In genomic region chr3:114333180-114333922, GRCh38 we compare ENCODE assay signal across 17 cellular contexts. TPM values are rescaled to one million over a fixed set of nuclear protein-coding genes. Genes with fewer than 3 reads are reported as not detected.
DNase-seq lines count a peak whose midpoint lies in the region; ATAC-seq and TF ChIP-seq lines count a peak whose summit lies in the region.
"Had no signal": no experiment of that assay in that cellular context is flagged by ENCODE, and none has a peak within 500 bp of the region (broad histone marks: within the 10 kb centered on the region; RNA-seq: fewer than 3 reads in every experiment).

No MANE protein-coding gene starts in this region.

- H3K36me3 ChIP-seq in CD4-positive, CD25-positive, alpha-beta regulatory T cell (ENCODE audit: control insufficient read depth, insufficient read depth, low read length), result no peaks in the 10 kb centered on the region
- no peaks in the 10 kb centered on the region for H3K36me3 ChIP-seq in HUES48 (ENCODE audit: control insufficient read depth, insufficient read depth, low read length)

- H3K4me3 ChIP-seq in CD4-positive, CD25-positive, alpha-beta regulatory T cell (ENCODE audit: low read depth, low read length), result peak overlapping the region; percentile 56
- H3K4me3 ChIP-seq in HUES48 (ENCODE audit: low read depth, low read length), result peak overlapping the region; percentile 17; the same call in 1 of the 2 replicates
- H3K4me3 ChIP-seq: BLaER1 treated with 17β-estradiol and CSF1 and Interleukin-3, amounts not matched to agents 10 nM and 100 nM had no signal

- ATAC-seq in CD4-positive, CD25-positive, alpha-beta regulatory T cell (ENCODE audit: low read depth in 2 of 2), result no peak
- ATAC-seq in HG03139 (IDR thresholded peaks at IDR 0.05; ENCODE audit: unreplicated experiment), result no peak
- no peak for ATAC-seq in HG03039 (IDR thresholded peaks at IDR 0.05; ENCODE audit: unreplicated experiment)
- no peak for ATAC-seq in HG03097 (IDR thresholded peaks at IDR 0.05; ENCODE audit: low FRiP score, unreplicated experiment)

- H3K4me1 Mint-ChIP-seq in CD4-positive, CD25-positive, alpha-beta regulatory T cell, result peaks cover 60 to 92% (median 76%) of the 10 kb centered on the region in 4 donors
- peaks cover 61% of the 10 kb centered on the region for H3K4me1 Mint-ChIP-seq in activated naive CD8-positive, alpha-beta T cell (ENCODE audit: low read depth)
- H3K4me1 Mint-ChIP-seq in osteocyte (ENCODE audit: unreplicated experiment), result no peaks in the 10 kb centered on the region

- peak overlapping the region; percentile 80 for H3K27ac ChIP-seq in CD4-positive, CD25-positive, alpha-beta regulatory T cell (ENCODE audit: insufficient read depth, low read length, poor library complexity, severe bottlenecking)
- H3K27ac ChIP-seq in HUES48 (ENCODE audit: low read depth, low read length) (peak overlapping the region; percentile 57), layer of hippocampus (ENCODE audit: low read depth, low read length) (peak overlapping the region; percentile 72)
- H3K27ac ChIP-seq: BLaER1 treated with 17β-estradiol and CSF1 and Interleukin-3, amounts not matched to agents 10 nM and 100 nM had no signal

- H3K9me3 ChIP-seq in CD4-positive, CD25-positive, alpha-beta regulatory T cell (ENCODE audit: control insufficient read depth in 2 of 2, low read length in 2 of 2), result no peaks in the 10 kb centered on the region
- H3K9me3 ChIP-seq in HUES48 (ENCODE audit: control insufficient read depth, insufficient read depth, low read length), result no peaks in the 10 kb centered on the region

- no peak for TF ChIP-seq CTCF in osteocyte (IDR thresholded peaks at IDR 0.05)

- peak overlapping the region; percentile 47 to 86 (median 74) for H3K4me3 Mint-ChIP-seq in CD4-positive, CD25-positive, alpha-beta regulatory T cell
- no peak overlapping the region for H3K4me3 Mint-ChIP-seq in activated naive CD8-positive, alpha-beta T cell
- H3K4me3 Mint-ChIP-seq in osteocyte (ENCODE audit: unreplicated experiment), result no peak overlapping the region

- H3K9me3 Mint-ChIP-seq in CD4-positive, CD25-positive, alpha-beta regulatory T cell, result peaks cover 0 to 4% (median 0%) of the 10 kb centered on the region in 7 donors
- H3K9me3 Mint-ChIP-seq in activated naive CD8-positive, alpha-beta T cell (ENCODE audit: low read depth), result no peaks in the 10 kb centered on the region
- peaks cover 12% of the 10 kb centered on the region for H3K9me3 Mint-ChIP-seq in osteocyte (ENCODE audit: unreplicated experiment)
- H3K9me3 Mint-ChIP-seq: activated T-cell treated with anti-CD3 and anti-CD28 coated beads, Interleukin-2, amount 50 U/mL, for 4 hours had no signal

- H3K27me3 ChIP-seq in CD4-positive, CD25-positive, alpha-beta regulatory T cell (ENCODE audit: control insufficient read depth, insufficient read depth, low read length), result no peaks in the 10 kb centered on the region
- H3K27me3 ChIP-seq in HUES48 (ENCODE audit: control insufficient read depth, insufficient read depth, low read length) (no peaks in the 10 kb centered on the region), layer of hippocampus (ENCODE audit: control insufficient read depth, insufficient read depth, low read length) (no peaks in the 10 kb centered on the region)
- H3K27me3 ChIP-seq: BLaER1 treated with 17β-estradiol and CSF1 and Interleukin-3, amounts not matched to agents 10 nM and 100 nM had no signal

- H3K4me1 ChIP-seq in CD4-positive, CD25-positive, alpha-beta regulatory T cell (ENCODE audit: control insufficient read depth, insufficient read depth, low read length, poor library complexity, severe bottlenecking), result peaks cover 75% of the 10 kb centered on the region
- peaks cover 52% of the 10 kb centered on the region for H3K4me1 ChIP-seq in HUES48 (ENCODE audit: control insufficient read depth, insufficient read depth, low read length)
- H3K4me1 ChIP-seq: BLaER1 treated with 17β-estradiol and CSF1 and Interleukin-3, amounts not matched to agents 10 nM and 100 nM had no signal

- peak overlapping the region; percentile 91 to 96 (median 94) for H3K27ac Mint-ChIP-seq in CD4-positive, CD25-positive, alpha-beta regulatory T cell
- peak overlapping the region; percentile 95 for H3K27ac Mint-ChIP-seq in activated naive CD8-positive, alpha-beta T cell
- no peak overlapping the region for H3K27ac Mint-ChIP-seq in osteocyte (ENCODE audit: unreplicated experiment)

- peak in 1 of 3 donors; percentile 52 for DNase-seq in CD4-positive, CD25-positive, alpha-beta regulatory T cell
- no peak for DNase-seq in osteocyte (ENCODE audit: extremely low spot score, unreplicated experiment)
- DNase-seq: activated T-cell treated with anti-CD3 and anti-CD28 coated beads, Interleukin-2, amount 50 U/mL, for 4 hours; GDM1; IMR-90; islet precursor cell; NCI-H1694; OCI-M1; T-helper 9 cell had no signal

- H3K9ac ChIP-seq in HUES48 (ENCODE audit: low read depth, low read length), result no peak overlapping the region; the same call in 1 of the 2 replicates
- H3K9ac ChIP-seq: BLaER1 treated with 17β-estradiol and CSF1 and Interleukin-3, amounts not matched to agents 10 nM and 100 nM had no signal

- H3K36me3 Mint-ChIP-seq in CD4-positive, CD25-positive, alpha-beta regulatory T cell, result peaks cover 12% of the 10 kb centered on the region
- peaks cover 26% of the 10 kb centered on the region for H3K36me3 Mint-ChIP-seq in activated naive CD8-positive, alpha-beta T cell
- peaks cover 22% of the 10 kb centered on the region for H3K36me3 Mint-ChIP-seq in osteocyte (ENCODE audit: unreplicated experiment)

- no peaks in the 10 kb centered on the region for H3K27me3 Mint-ChIP-seq in CD4-positive, CD25-positive, alpha-beta regulatory T cell
- no peaks in the 10 kb centered on the region for H3K27me3 Mint-ChIP-seq in activated naive CD8-positive, alpha-beta T cell
- H3K27me3 Mint-ChIP-seq in osteocyte (ENCODE audit: unreplicated experiment), result peaks cover 3% of the 10 kb centered on the region

RNA-seq across cellular contexts. Expression of gene TIGIT, which starts 39.5 kb away (rescaled TPM):
- total RNA-seq in CD4-positive, CD25-positive, alpha-beta regulatory T cell, result 72.8 TPM
- 100 to 1,000 TPM; 210 to 246 (median 236) TPM for polyA plus RNA-seq in CD4-positive, CD25-positive, alpha-beta regulatory T cell
- not detected in 2 replicates for total RNA-seq in osteocyte
- total RNA-seq: IMR-90, skeletal muscle tissue had no signal
- polyA plus RNA-seq: IMR-90 had no signal

Comparison
In these comparisons a context has a peak if more than half of its experiments do, and no peak if none do; other contexts are left out.
1. H3K4me3 Mint-ChIP-seq: peak in CD4-positive, CD25-positive, alpha-beta regulatory T cell (4 of 4); none in activated naive CD8-positive, alpha-beta T cell (single experiment) and osteocyte (single experiment).
2. RNA of gene TIGIT, which starts 39.5 kb away (total RNA-seq): 72.8 TPM in CD4-positive, CD25-positive, alpha-beta regulatory T cell (single experiment); not detected in osteocyte; every median in the first group is over 10 times any median in the second.
3. Peak in every context shown above with its lines, with median percentiles within 50 percentile points of each other: H3K27ac ChIP-seq.